In the genomic region with DNA sequence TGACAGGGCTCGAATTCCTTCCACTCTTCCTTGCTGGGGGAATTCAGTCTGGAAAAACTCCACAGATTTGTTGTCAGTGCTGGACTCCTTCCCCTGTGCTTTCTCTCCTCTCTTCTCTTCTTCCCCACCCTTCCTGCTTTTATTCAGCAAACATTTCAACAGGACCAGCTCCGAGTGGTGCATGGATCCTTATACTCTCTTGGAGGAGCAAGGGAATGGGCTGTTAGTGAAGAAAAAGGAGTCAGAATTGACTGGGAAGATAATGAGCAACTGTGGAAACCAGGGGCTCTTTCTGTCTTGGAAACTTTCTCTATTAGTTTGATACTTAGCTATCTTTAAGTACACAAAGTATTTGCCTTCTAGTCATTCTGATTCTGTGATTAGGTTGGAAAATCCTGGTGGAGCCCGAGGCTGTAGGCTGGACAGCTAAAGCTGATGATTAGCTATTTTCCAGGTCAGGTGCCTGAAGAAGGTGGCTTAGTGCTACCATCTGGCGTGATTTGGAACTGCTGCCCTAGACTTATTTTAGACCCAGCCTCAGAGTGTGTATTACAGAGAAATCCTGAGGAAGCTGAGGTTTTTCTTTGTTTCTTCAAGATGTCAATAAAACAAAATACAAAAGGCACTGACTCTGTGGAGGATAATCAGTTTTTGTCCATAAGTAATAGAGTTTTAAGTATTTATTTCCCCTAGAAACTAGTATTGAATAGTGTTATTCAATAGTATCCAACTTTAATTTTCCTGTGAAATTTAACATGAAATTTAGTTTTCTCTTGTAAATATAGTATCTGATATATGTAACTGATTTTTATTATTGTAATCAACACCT, we compare ENCODE assay signal across 10 cellular contexts. TPM values are rescaled to one million over a fixed set of nuclear protein-coding genes. Genes with fewer than 3 reads are reported as not detected.
DNase-seq lines count a peak whose midpoint lies in the region; ATAC-seq, FAIRE-seq and TF ChIP-seq lines count a peak whose summit lies in the region.
"Had no signal": no experiment of that assay in that cellular context is flagged by ENCODE, and none has a peak within 500 bp of the region (broad histone marks: within the 10 kb centered on the region; RNA-seq: fewer than 3 reads in every experiment).

No MANE protein-coding gene starts in this region.

- peaks cover 18% of the 10 kb centered on the region for H3K36me3 Mint-ChIP-seq in T-helper 17 cell (ENCODE audit: low read depth)

- CTCF ChIA-PET in HepG2 (lab: Yijun Ruan, JAX; ENCODE audit: low intra/inter-chr PET ratio, low total read pairs), result interaction anchor here (1.3 to 2.0 kb wide), 2 partner anchors 120 to 133 kb away, joined by 4 to 14 read pairs; no protein-coding TSS in a partner anchor

- FAIRE-seq in HepG2 (lab: Jason Lieb, UNC), result peak; percentile 79

- intact Hi-C loops in HepG2 (cut with micrococcal nuclease; ENCODE audit: unreplicated experiment), result loop anchor here (1.0 to 5.0 kb wide), 3 partner anchors 67 to 136 kb away; partner anchors contain the start of genes HERC3 and PYURF

- H3K9me3 ChIP-seq in DOHH2 (ENCODE audit: control insufficient read depth, insufficient read depth, low read length), result no peaks in the 10 kb centered on the region
- no peaks in the 10 kb centered on the region for H3K9me3 ChIP-seq in T-helper 17 cell (ENCODE audit: control insufficient read depth, low read length, poor library complexity, severe bottlenecking)
- no peaks in the 10 kb centered on the region for H3K9me3 ChIP-seq in HepG2 (ENCODE audit: low read length)
- H3K9me3 ChIP-seq in suprapubic skin, result no peaks in the 10 kb centered on the region

- peak overlapping the region; percentile 37; the same call in 1 of the 2 replicates for H3K27ac ChIP-seq in 22Rv1
- no peak overlapping the region for H3K27ac ChIP-seq in DOHH2 (ENCODE audit: low read depth, low read length)
- H3K27ac ChIP-seq in HepG2 (ENCODE audit: extremely low read length, insufficient read depth, low read length), result peak overlapping the region; percentile 16
- peak overlapping the region; percentile 25 for H3K27ac ChIP-seq in suprapubic skin

- no peaks in the 10 kb centered on the region for H3K27me3 Mint-ChIP-seq in T-helper 17 cell
- H3K27me3 Mint-ChIP-seq: IgD-negative memory B cell; natural killer cell treated with Interleukin-12 subunit alpha and Interleukin-12 subunit beta and Interleukin-15 and Interleukin-18, amount 100 ng/mL, for 72 hours had no signal

- H3K4me3 Mint-ChIP-seq in T-helper 17 cell, result no peak overlapping the region
- H3K4me3 Mint-ChIP-seq: IgD-negative memory B cell; natural killer cell treated with Interleukin-12 subunit alpha and Interleukin-12 subunit beta and Interleukin-15 and Interleukin-18, amount 100 ng/mL, for 72 hours had no signal

- H2AFZ ChIP-seq in HepG2 (ENCODE audit: low read length), result peak overlapping the region; percentile 33

- peak; percentile 84 for TF ChIP-seq CTCF in 22Rv1 (IDR thresholded peaks at IDR 0.05)
- peak; percentile 59 for TF ChIP-seq CTCF in DOHH2 (IDR thresholded peaks at IDR 0.05; ENCODE audit: low read depth, low read length, poor library complexity, severe bottlenecking)
- TF ChIP-seq CTCF in HepG2 (CRISPR knock-in tag; IDR thresholded peaks at IDR 0.05), result peak; percentile 78
- peak; percentile 59 to 83 for TF ChIP-seq CTCF in suprapubic skin (IDR thresholded peaks at IDR 0.05)

- peaks cover 4% of the 10 kb centered on the region; the same call in 1 of the 2 replicates for H3K36me3 ChIP-seq in DOHH2 (ENCODE audit: control insufficient read depth, low read length)
- H3K36me3 ChIP-seq in HepG2 (replicated peaks in 1 of 2; ENCODE audit: control insufficient read depth in 1 of 2, insufficient read depth in 2 of 2, low read length in 2 of 2), result 0 out of 5 replicates have a peak, but pooled peaks cover 0 to 3% of the 10 kb centered on the region in 2 experiments
- H3K36me3 ChIP-seq in suprapubic skin, result peaks cover 46% of the 10 kb centered on the region

- no peak for TF ChIP-seq POLR2A in HepG2 (IDR thresholded peaks at IDR 0.05; ENCODE audit: insufficient read depth in 1 of 2, low read depth in 2 of 2, low read length in 2 of 2)
- no peak for TF ChIP-seq POLR2A in suprapubic skin (IDR thresholded peaks at IDR 0.05)

- TF ChIP-seq RAD21 in HepG2 (CRISPR knock-in tag; IDR thresholded peaks at IDR 0.05), result peak; percentile 39; the same call in 1 of the 2 replicates

- TF ChIP-seq EP300 in HepG2 (IDR thresholded peaks at IDR 0.05; ENCODE audit: low read depth in 2 of 2, low read length in 2 of 2) (no peak), HepG2 (CRISPR knock-in tag; IDR thresholded peaks at IDR 0.05; ENCODE audit: borderline replicate concordance) (no peak), suprapubic skin (IDR thresholded peaks at IDR 0.05) (no peak)

- 23% methylated on average over 4 of the region's 4 CpGs for WGBS in HepG2 (ENCODE audit: low lambda C conversion rate)
- 24% methylated on average over 4 of the region's 4 CpGs for WGBS in suprapubic skin

- H3K79me2 ChIP-seq in DOHH2 (ENCODE audit: control insufficient read depth, low read length), result no peaks in the 10 kb centered on the region
- H3K79me2 ChIP-seq in HepG2 (ENCODE audit: insufficient read depth, low read length), result no peaks in the 10 kb centered on the region

- H3K4me1 ChIP-seq in DOHH2 (ENCODE audit: control insufficient read depth, low read length), result no peaks in the 10 kb centered on the region
- H3K4me1 ChIP-seq in HepG2 (ENCODE audit: insufficient read depth, low read length), result peaks cover 37% of the 10 kb centered on the region
- H3K4me1 ChIP-seq in suprapubic skin, result peaks cover 5% of the 10 kb centered on the region

- no peaks in the 10 kb centered on the region for H3K27me3 ChIP-seq in DOHH2 (ENCODE audit: control insufficient read depth, low read length)
- H3K27me3 ChIP-seq in HepG2 (ENCODE audit: control insufficient read depth in 1 of 2, insufficient read depth in 2 of 2, low read length in 2 of 2), result no peaks in the 10 kb centered on the region
- H3K27me3 ChIP-seq in suprapubic skin, result no peaks in the 10 kb centered on the region

- no peaks in the 10 kb centered on the region for H3K9me2 ChIP-seq in DOHH2 (replicated peaks; ENCODE audit: control insufficient read depth, low read length)

- peak overlapping the region; percentile 61 for H3K27ac Mint-ChIP-seq in T-helper 17 cell
- H3K27ac Mint-ChIP-seq: IgD-negative memory B cell had no signal

- BruUV-seq in HepG2 (replicated peaks; lab: Mats Ljungman, UMichigan), result no TSS peak

- in situ Hi-C loops in HepG2 (cut with HindIII; ENCODE audit: extremely low pct_ligation_motif_present, low pct_unique_long_range_greater_than_20kb), result loop anchor here (5.0 kb wide), 1 partner anchor 132 kb away; no protein-coding TSS in a partner anchor

- no peak overlapping the region for H3K9ac ChIP-seq in HepG2 (ENCODE audit: insufficient read depth, low read depth, low read length)

- H4K20me1 ChIP-seq in DOHH2 (ENCODE audit: control insufficient read depth, insufficient read depth, low read depth, low read length) (no peaks in the 10 kb centered on the region; the same call in 1 of the 2 replicates), HepG2 (ENCODE audit: insufficient read depth, low read length) (no peaks in the 10 kb centered on the region)

- peak; percentile 87 for ATAC-seq in GM21528 (IDR thresholded peaks at IDR 0.05; ENCODE audit: low FRiP score, unreplicated experiment)
- peak; percentile 79 for ATAC-seq in T-helper 17 cell
- peak; percentile 99 for ATAC-seq in HepG2

- DNase-seq in HPDE6-E6E7 (ENCODE audit: extremely low spot score) (peak; percentile 66), T-helper 17 cell (peak in 1 of 3 donors; percentile 9), dedifferentiated amniotic fluid mesenchymal stem cell (ENCODE audit: extremely low spot score) (peak; percentile 83), HepG2 (ENCODE audit: low spot score) (peak; percentile 52), suprapubic skin (ENCODE audit: low spot score in 2 of 2) (no peak)

- no peak overlapping the region for H3K4me2 ChIP-seq in DOHH2 (ENCODE audit: low read length)
- H3K4me2 ChIP-seq in HepG2 (ENCODE audit: low read depth, low read length), result peak overlapping the region; percentile 49

- no peaks in the 10 kb centered on the region for H3F3A ChIP-seq in DOHH2 (ENCODE audit: control insufficient read depth, insufficient read depth)

- POLR2A ChIA-PET in HepG2 (lab: Yijun Ruan, JAX), result interaction anchor here (0.7 to 1.1 kb wide), 2 partner anchors 66 to 136 kb away, joined by 3 to 4 read pairs; partner anchors contain the start of gene PYURF

- H3K4me3 ChIP-seq in DOHH2 (ENCODE audit: low read length) (no peak overlapping the region), HepG2 (replicated peaks in 1 of 3; ENCODE audit: insufficient read depth in 1 of 3, low read depth in 2 of 3, low read length in 3 of 3) (no peak overlapping the region; a peak in 1 of 6 replicates), suprapubic skin (no peak overlapping the region)

- H3K4me1 Mint-ChIP-seq in T-helper 17 cell, result peaks cover 25% of the 10 kb centered on the region

TF ChIP-seq in HepG2, 621 proteins besides CTCF, POLR2A, EP300 and RAD21 (continues in another document):
- TF ChIP-seq STAG1 (CRISPR knock-in tag; IDR thresholded peaks at IDR 0.05) (peak; percentile 72), MAFF (IDR thresholded peaks at IDR 0.05; ENCODE audit: low read depth, low read length) (peak; percentile 29; the same call in 1 of the 2 replicates)

RNA-seq across cellular contexts. Expression of gene NAP1L5, which starts 38.4 kb away (rescaled TPM):
- 1 to 10 TPM; 8.6 to 9.2 TPM for total RNA-seq in T-helper 17 cell
- total RNA-seq in HepG2 (2016; rRNA removed; fragmentation: Illumina TruSeq; extraction: Trizol), result 1.6 and 2.2 TPM in 2 replicates
- 0.10 and 0.26 TPM in 2 replicates for total RNA-seq in HepG2 (2016; cell fraction: cytosol; rRNA removed; fragmentation: Illumina TruSeq; extraction: Trizol; ENCODE audit: low read depth)
- total RNA-seq in HepG2 (2016; cell fraction: insoluble cytoplasmic fraction; rRNA removed; fragmentation: Illumina TruSeq; extraction: Trizol), result 1.6 and 2.0 TPM in 2 replicates
- total RNA-seq in HepG2 (2016; cell fraction: membrane; rRNA removed; fragmentation: Illumina TruSeq; extraction: Trizol), result 0.93 and 0.96 TPM in 2 replicates
- total RNA-seq in HepG2 (2016; cell fraction: nucleus; rRNA removed; fragmentation: Illumina TruSeq; extraction: Trizol), result 0.56 and 0.59 TPM in 2 replicates
- polyA plus RNA-seq in HepG2 (2011; rRNA removed), result 0.84 and 1.3 TPM in 2 replicates
- 0.63 and 1.1 TPM in 2 replicates for polyA plus RNA-seq in HepG2 (2011; cell fraction: cytosol; rRNA removed)
- 0.40 TPM in 1 of 2 replicates, not detected in the other for polyA plus RNA-seq in HepG2 (2011; cell fraction: nucleus; rRNA removed)
- polyA plus RNA-seq in HepG2 (2012), result 2.0 TPM in 2 replicates
- polyA plus RNA-seq in HepG2 (2016; cell fraction: cytosol; fragmentation: Illumina TruSeq; extraction: Trizol; ENCODE audit: low read depth), result 0.28 and 0.31 TPM in 2 replicates
- 3.4 and 4.3 TPM in 2 replicates for polyA plus RNA-seq in HepG2 (2016; cell fraction: insoluble cytoplasmic fraction; fragmentation: Illumina TruSeq; extraction: Trizol; ENCODE audit: low read depth)
- 0.58 and 0.73 TPM in 2 replicates for polyA plus RNA-seq in HepG2 (2016; cell fraction: membrane; fragmentation: Illumina TruSeq; extraction: Trizol; ENCODE audit: low read depth)
- 1.4 and 1.7 TPM in 2 replicates for polyA plus RNA-seq in HepG2 (2016; cell fraction: nucleus; fragmentation: Illumina TruSeq; extraction: Trizol; ENCODE audit: insufficient read depth, low read depth)
- polyA minus RNA-seq in HepG2 (2011; rRNA and poly(A)+ RNA removed; ENCODE audit: low replicate concordance), result 0.16 TPM in 1 of 2 replicates, not detected in the other
- polyA minus RNA-seq in HepG2 (2011; cell fraction: cytosol; rRNA and poly(A)+ RNA removed), result 0.44 and 0.49 TPM in 2 replicates
- polyA minus RNA-seq in HepG2 (2011; cell fraction: nucleus; rRNA and poly(A)+ RNA removed), result 0.52 and 0.87 TPM in 2 replicates
- total RNA-seq in suprapubic skin, result 1 to 10 TPM; 1.1 to 2.4 (median 2.0) TPM

Comparison
In these comparisons a context has a peak if more than half of its experiments do, and no peak if none do; other contexts are left out.
1. DNase-seq: peak in HPDE6-E6E7 (single experiment), dedifferentiated amniotic fluid mesenchymal stem cell (single experiment) and HepG2 (single experiment); none in suprapubic skin (0 of 2).
2. Peak in every context shown above with its lines, with median percentiles within 50 percentile points of each other: CTCF ChIP-seq and ATAC-seq.